17 cellular contexts compared by ENCODE assay signal in the genomic region with DNA sequence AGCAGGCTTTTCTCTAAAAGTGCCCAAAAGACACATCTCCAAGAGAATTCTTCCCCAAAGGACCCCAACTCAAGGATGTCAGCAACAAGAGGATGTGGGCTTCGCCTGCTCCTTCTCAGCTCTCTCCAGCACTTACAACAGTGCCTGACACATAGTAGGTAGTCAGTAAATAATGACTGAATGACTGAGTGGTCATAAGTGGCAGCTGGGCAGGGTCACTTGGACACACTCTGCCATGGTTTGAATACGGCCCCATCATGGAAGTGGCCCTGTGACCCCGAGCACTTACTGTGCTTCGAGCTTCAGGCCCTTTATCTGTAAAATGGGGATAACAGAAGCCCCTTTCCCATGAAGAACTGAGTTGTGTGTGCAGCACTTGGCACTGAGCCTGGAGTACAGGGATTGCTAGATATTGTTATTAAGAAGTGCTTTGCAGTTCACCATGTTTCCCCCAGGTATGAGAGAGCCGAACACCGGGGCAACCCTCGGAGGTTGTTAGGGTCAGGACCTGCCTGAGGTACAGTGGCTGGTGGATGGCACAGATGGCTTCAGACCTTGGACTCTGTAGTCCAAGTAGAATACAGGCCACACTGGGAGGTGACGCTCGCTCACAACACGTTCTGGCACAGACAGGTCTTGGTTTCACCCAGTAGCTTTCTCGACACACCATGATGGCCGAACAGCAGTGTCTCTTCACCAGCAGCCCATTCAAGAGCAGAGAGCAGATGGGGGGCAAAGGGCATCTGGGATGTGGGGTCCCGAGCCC. TPM values are rescaled to one million over a fixed set of nuclear protein-coding genes. Genes with fewer than 3 reads are reported as not detected.
A peak's percentile ranks its signal among the peaks of the same experiment; 100 is the strongest.
DNase-seq lines count a peak whose midpoint lies in the region; ATAC-seq and TF ChIP-seq lines count a peak whose summit lies in the region.
"Had no signal": no experiment of that assay in that cellular context is flagged by ENCODE, and none has a peak within 500 bp of the region (broad histone marks: within the 10 kb centered on the region; RNA-seq: fewer than 3 reads in every experiment).

No MANE protein-coding gene starts in this region.

- peak in 1 of 2 donors; percentile 4 for ATAC-seq in activated T-cell treated with anti-CD3 and anti-CD28 coated beads, Interleukin-2, amount 50 U/mL, for 72 hours (replicated peaks in 1 of 2)
- ATAC-seq in activated T-cell treated with anti-CD3 and anti-CD28 coated beads, Interleukin-2, amount 50 U/mL, for 4 hours, result no peak
- ATAC-seq in HG02840 (IDR thresholded peaks at IDR 0.05; ENCODE audit: low FRiP score, unreplicated experiment), result no peak

- H3K4me1 ChIP-seq in Loucy (ENCODE audit: insufficient read depth, low read length, poor library complexity, severe bottlenecking) (peaks cover 80% of the 10 kb centered on the region), osteoblast (ENCODE audit: insufficient read depth, low read length) (no peaks in the 10 kb centered on the region)

- peak overlapping the region; percentile 69 to 76 for H3K4me3 Mint-ChIP-seq in activated T-cell treated with anti-CD3 and anti-CD28 coated beads, Interleukin-2, amount 50 U/mL, for 72 hours
- H3K4me3 Mint-ChIP-seq in activated T-cell treated with anti-CD3 and anti-CD28 coated beads, Interleukin-2, amount 50 U/mL, for 4 hours, result no peak overlapping the region
- no peak overlapping the region for H3K4me3 Mint-ChIP-seq in dendritic cell treated with granulocyte-macrophage colony-stimulating factor and Interleukin-4, amounts not matched to agents 40 ng/mL and 50 ng/mL, for 4 days
- H3K4me3 Mint-ChIP-seq: nephron progenitor cell; T-helper 2 cell treated with Interferon-gamma antibody and Interleukin-4, amounts not matched to agents 5 μg/mL and 100 μg/mL, for 36 hours had no signal

- H4K20me1 ChIP-seq in Loucy (ENCODE audit: insufficient read depth, low read length, poor library complexity, severe bottlenecking) (peaks cover 6% of the 10 kb centered on the region), osteoblast (ENCODE audit: insufficient read depth, low read length) (no peaks in the 10 kb centered on the region)

- H3K4me1 Mint-ChIP-seq in activated T-cell treated with anti-CD3 and anti-CD28 coated beads, Interleukin-2, amount 50 U/mL, for 72 hours (ENCODE audit: low read depth), result peaks cover 70% of the 10 kb centered on the region
- H3K4me1 Mint-ChIP-seq in activated T-cell treated with anti-CD3 and anti-CD28 coated beads, Interleukin-2, amount 50 U/mL, for 4 hours (ENCODE audit: low read depth), result peaks cover 84% of the 10 kb centered on the region
- H3K4me1 Mint-ChIP-seq in dendritic cell treated with granulocyte-macrophage colony-stimulating factor and Interleukin-4, amounts not matched to agents 40 ng/mL and 50 ng/mL, for 4 days (ENCODE audit: low read depth), result peaks cover 55% of the 10 kb centered on the region

- H3K27me3 Mint-ChIP-seq in activated T-cell treated with anti-CD3 and anti-CD28 coated beads, Interleukin-2, amount 50 U/mL, for 72 hours (ENCODE audit: low read depth), result no peaks in the 10 kb centered on the region
- H3K27me3 Mint-ChIP-seq in activated T-cell treated with anti-CD3 and anti-CD28 coated beads, Interleukin-2, amount 50 U/mL, for 4 hours (ENCODE audit: low read depth), result no peaks in the 10 kb centered on the region
- peaks cover 14% of the 10 kb centered on the region for H3K27me3 Mint-ChIP-seq in dendritic cell treated with granulocyte-macrophage colony-stimulating factor and Interleukin-4, amounts not matched to agents 40 ng/mL and 50 ng/mL, for 4 days

- peaks cover 27% of the 10 kb centered on the region; the same call in 1 of the 2 replicates for H3K36me3 ChIP-seq in Loucy (ENCODE audit: insufficient read depth, low read length)
- H3K36me3 ChIP-seq in osteoblast (ENCODE audit: insufficient read depth, low read length), result no peaks in the 10 kb centered on the region
- H3K36me3 ChIP-seq: tibial nerve had no signal

- H3K9me3 Mint-ChIP-seq in activated T-cell treated with anti-CD3 and anti-CD28 coated beads, Interleukin-2, amount 50 U/mL, for 72 hours, result no peaks in the 10 kb centered on the region
- no peaks in the 10 kb centered on the region for H3K9me3 Mint-ChIP-seq in activated T-cell treated with anti-CD3 and anti-CD28 coated beads, Interleukin-2, amount 50 U/mL, for 4 hours
- no peaks in the 10 kb centered on the region for H3K9me3 Mint-ChIP-seq in dendritic cell treated with granulocyte-macrophage colony-stimulating factor and Interleukin-4, amounts not matched to agents 40 ng/mL and 50 ng/mL, for 4 days
- H3K9me3 Mint-ChIP-seq: nephron progenitor cell; T-helper 2 cell treated with Interferon-gamma antibody and Interleukin-4, amounts not matched to agents 5 μg/mL and 100 μg/mL, for 36 hours had no signal

- H3K9me3 ChIP-seq in Loucy (ENCODE audit: insufficient read depth, low read depth, low read length), result no peaks in the 10 kb centered on the region
- H3K9me3 ChIP-seq in osteoblast (ENCODE audit: low read depth, low read length), result no peaks in the 10 kb centered on the region
- H3K9me3 ChIP-seq: body of pancreas, tibial nerve had no signal

- no peaks in the 10 kb centered on the region for H3F3A ChIP-seq in Loucy (ENCODE audit: low read depth)

- TF ChIP-seq CTCF in Loucy (conservative IDR thresholded peaks at IDR 0.05; ENCODE audit: low read length) (no peak), osteoblast (IDR thresholded peaks at IDR 0.05; ENCODE audit: extremely low read depth, low read depth, low read length) (no peak)

- DNase-seq in activated T-cell treated with anti-CD3 and anti-CD28 coated beads, Interleukin-2, amount 50 U/mL, for 72 hours, result no peak
- no peak for DNase-seq in activated T-cell treated with anti-CD3 and anti-CD28 coated beads, Interleukin-2, amount 50 U/mL, for 4 hours
- peak; percentile 65 for DNase-seq in osteoblast (ENCODE audit: insufficient read length, low spot score, missing footprints)
- no peak for DNase-seq in LoVo (ENCODE audit: low spot score)
- DNase-seq in cerebellar cortex (ENCODE audit: low spot score), result no peak
- DNase-seq: effector CD8-positive, alpha-beta T cell; GOT3; nephron progenitor cell; NK-92 treated with Interleukin-12 subunit alpha and Interleukin-12 subunit beta, amount 100 ng/mL, for 24 hours; stimulated activated CD4-positive, alpha-beta T cell treated with anti-CD3 and anti-CD28 coated beads, Interleukin-1b, Interleukin-23, amount 100 ng/mL, for 48 hours had no signal

- no peak overlapping the region for H3K4me3 ChIP-seq in Loucy (ENCODE audit: low read length, poor library complexity, severe bottlenecking)
- H3K4me3 ChIP-seq in osteoblast (ENCODE audit: insufficient read depth, low read length), result no peak overlapping the region
- H3K4me3 ChIP-seq: body of pancreas, lung, tibial nerve had no signal

- no peaks in the 10 kb centered on the region for H3K9me2 ChIP-seq in Loucy (replicated peaks; ENCODE audit: low read depth, low read length)

- no peaks in the 10 kb centered on the region for H3K27me3 ChIP-seq in Loucy (ENCODE audit: insufficient read depth, low read length, poor library complexity, severe bottlenecking)
- peaks cover 11% of the 10 kb centered on the region for H3K27me3 ChIP-seq in osteoblast (ENCODE audit: insufficient read depth, low read length)
- H3K27me3 ChIP-seq: body of pancreas, tibial nerve had no signal

- peak overlapping the region; percentile 47 for H3K4me2 ChIP-seq in Loucy (ENCODE audit: low read depth, low read length, poor library complexity, severe bottlenecking)
- H3K4me2 ChIP-seq in osteoblast (ENCODE audit: insufficient read depth, low read length), result no peak overlapping the region

- H2AFZ ChIP-seq in Loucy (ENCODE audit: low read length), result no peak overlapping the region
- no peak overlapping the region for H2AFZ ChIP-seq in osteoblast (ENCODE audit: low read length)

- no peaks in the 10 kb centered on the region for H3K36me3 Mint-ChIP-seq in activated T-cell treated with anti-CD3 and anti-CD28 coated beads, Interleukin-2, amount 50 U/mL, for 72 hours (ENCODE audit: insufficient read depth in 2 of 2)
- peaks cover 7% of the 10 kb centered on the region for H3K36me3 Mint-ChIP-seq in activated T-cell treated with anti-CD3 and anti-CD28 coated beads, Interleukin-2, amount 50 U/mL, for 4 hours (ENCODE audit: insufficient read depth)
- peaks cover 14% of the 10 kb centered on the region for H3K36me3 Mint-ChIP-seq in dendritic cell treated with granulocyte-macrophage colony-stimulating factor and Interleukin-4, amounts not matched to agents 40 ng/mL and 50 ng/mL, for 4 days (ENCODE audit: low read depth)

- H3K79me2 ChIP-seq in Loucy (ENCODE audit: insufficient read depth, low read length) (peaks cover 94% of the 10 kb centered on the region), osteoblast (ENCODE audit: insufficient read depth, low read length) (no peaks in the 10 kb centered on the region)

- H3K27ac Mint-ChIP-seq in activated T-cell treated with anti-CD3 and anti-CD28 coated beads, Interleukin-2, amount 50 U/mL, for 72 hours, result peak overlapping the region; percentile 33
- H3K27ac Mint-ChIP-seq in dendritic cell treated with granulocyte-macrophage colony-stimulating factor and Interleukin-4, amounts not matched to agents 40 ng/mL and 50 ng/mL, for 4 days, result peak overlapping the region; percentile 85
- H3K27ac Mint-ChIP-seq: nephron progenitor cell; T-helper 2 cell treated with Interferon-gamma antibody and Interleukin-4, amounts not matched to agents 5 μg/mL and 100 μg/mL, for 36 hours had no signal

- H3K27ac ChIP-seq in osteoblast (ENCODE audit: low read depth, low read length), result no peak overlapping the region
- H3K27ac ChIP-seq: body of pancreas, tibial nerve had no signal

- peak overlapping the region; percentile 44 for H3K9ac ChIP-seq in Loucy (ENCODE audit: low read depth, low read length, poor library complexity, severe bottlenecking)

- intact Hi-C loops in dendritic cell treated with granulocyte-macrophage colony-stimulating factor and Interleukin-4, amounts not matched to agents 40 ng/mL and 50 ng/mL, for 4 days (cut with micrococcal nuclease), result no loop called here

RNA-seq across cellular contexts. Expression of gene NOL4L, which starts 56.0 kb away (rescaled TPM):
- 10 to 100 TPM; 28.2 to 30.0 TPM for total RNA-seq in activated T-cell treated with anti-CD3 and anti-CD28 coated beads, Interleukin-2, amount 50 U/mL, for 72 hours
- total RNA-seq in activated T-cell treated with anti-CD3 and anti-CD28 coated beads, Interleukin-2, amount 50 U/mL, for 4 hours, result 1 to 10 TPM; 5.6 to 8.0 (median 6.3) TPM
- total RNA-seq in osteoblast, result 5.9 and 6.2 TPM in 2 replicates

Comparison
In these comparisons a context has a peak if more than half of its experiments do, and no peak if none do; other contexts are left out.
1. H3K4me3 Mint-ChIP-seq: peak in activated T-cell treated with anti-CD3 and anti-CD28 coated beads, Interleukin-2, amount 50 U/mL, for 72 hours (2 of 2); none in activated T-cell treated with anti-CD3 and anti-CD28 coated beads, Interleukin-2, amount 50 U/mL, for 4 hours (single experiment) and dendritic cell treated with granulocyte-macrophage colony-stimulating factor and Interleukin-4, amounts not matched to agents 40 ng/mL and 50 ng/mL, for 4 days (single experiment).